ENCODE assay signal across 14 cellular contexts in genomic region chr5:96125335-96125891, GRCh38.
DNase-seq lines count a peak whose midpoint lies in the region; ATAC-seq, FAIRE-seq and TF ChIP-seq lines count a peak whose summit lies in the region.
"Had no signal": no experiment of that assay in that cellular context is flagged by ENCODE, and none has a peak within 500 bp of the region (broad histone marks: within the 10 kb centered on the region; RNA-seq: fewer than 3 reads in every experiment).

No MANE protein-coding gene starts in this region.

- CTCF ChIA-PET in CD4-positive, alpha-beta T cell (lab: Charles Lee), result no interaction called here

- no peaks in the 10 kb centered on the region for H4K20me1 ChIP-seq in keratinocyte (ENCODE audit: control insufficient read depth, extremely low read depth, insufficient read depth, low read length)

- ATAC-seq in CD4-positive, alpha-beta T cell (ENCODE audit: poor library complexity), result no peak
- ATAC-seq in HG02973 (IDR thresholded peaks at IDR 0.05; ENCODE audit: unreplicated experiment), result no peak
- ATAC-seq: activated CD4-positive, CD25-positive, alpha-beta regulatory T cell treated with anti-CD3 and anti-CD28 coated beads, Interleukin-2, amount 50 U/mL, for 24 hours had no signal

- H3K27ac Mint-ChIP-seq in HFFc6, result peak overlapping the region; percentile 80
- no peak overlapping the region for H3K27ac Mint-ChIP-seq in CD4-positive, alpha-beta T cell
- H3K27ac Mint-ChIP-seq: activated naive CD8-positive, alpha-beta T cell; CD14-positive monocyte had no signal

- H3K36me3 ChIP-seq in keratinocyte (ENCODE audit: control insufficient read depth in 2 of 2, extremely low read depth in 1 of 2, insufficient read depth in 2 of 2, low read length in 2 of 2) (no peaks in the 10 kb centered on the region), skeletal muscle satellite cell (ENCODE audit: insufficient read depth, low read length) (no peaks in the 10 kb centered on the region)
- H3K36me3 ChIP-seq: sigmoid colon had no signal

- H3K79me2 ChIP-seq in keratinocyte (ENCODE audit: control insufficient read depth, insufficient read depth, low read length), result peaks cover 2% of the 10 kb centered on the region

- peaks cover 73% of the 10 kb centered on the region for H3K4me1 Mint-ChIP-seq in HFFc6 (ENCODE audit: low read depth)
- H3K4me1 Mint-ChIP-seq in CD4-positive, alpha-beta T cell (ENCODE audit: low read depth), result no peaks in the 10 kb centered on the region
- H3K4me1 Mint-ChIP-seq: CD14-positive monocyte had no signal

- peak; percentile 26 for FAIRE-seq in keratinocyte (lab: Jason Lieb, UNC)

- POLR2A ChIA-PET in CD4-positive, alpha-beta T cell (lab: Charles Lee), result no interaction called here

- peak overlapping the region; percentile 21 for H3K4me3 ChIP-seq in coronary artery
- peak overlapping the region in 1 of 3 experiments; percentile 21 for H3K4me3 ChIP-seq in keratinocyte (ENCODE audit: control insufficient read depth in 2 of 3, extremely low read depth in 1 of 3, insufficient read depth in 2 of 3, low read depth in 1 of 3, low read length in 3 of 3)
- no peak overlapping the region for H3K4me3 ChIP-seq in skeletal muscle satellite cell (ENCODE audit: low read length)
- H3K4me3 ChIP-seq: sigmoid colon had no signal

- H3K4me3 Mint-ChIP-seq in HFFc6, result peak overlapping the region; percentile 76
- H3K4me3 Mint-ChIP-seq in CD4-positive, alpha-beta T cell, result no peak overlapping the region
- H3K4me3 Mint-ChIP-seq: activated naive CD8-positive, alpha-beta T cell; CD14-positive monocyte had no signal

- intact Hi-C loops in CD4-positive, alpha-beta T cell (cut with DNase I, micrococcal nuclease), result no loop called here

- DNase-seq in HFFc6 (peak; percentile 17), coronary artery (ENCODE audit: low spot score) (no peak), keratinocyte (ENCODE audit: low read depth, low spot score) (no peak), SHP77 treated with DMSO at 0.1 percent for 48 hours (lab: John Stamatoyannopoulos, UW) (no peak), HK-2 (ENCODE audit: unreplicated experiment) (no peak)
- DNase-seq in CD4-positive, alpha-beta T cell, result no peak
- DNase-seq: sigmoid colon; stimulated activated naive CD4-positive, alpha-beta T cell treated with Interleukin-2 at 50 U/mL for 16 hours; SW 1271 had no signal

- no peaks in the 10 kb centered on the region for H3K27me3 ChIP-seq in keratinocyte (ENCODE audit: control insufficient read depth, extremely low read depth, insufficient read depth, low read length)
- H3K27me3 ChIP-seq in skeletal muscle satellite cell (ENCODE audit: control insufficient read depth, insufficient read depth, low read length), result no peaks in the 10 kb centered on the region
- H3K27me3 ChIP-seq in CD4-positive, alpha-beta T cell (ENCODE audit: control insufficient read depth, insufficient read depth, low read length), result no peaks in the 10 kb centered on the region
- H3K27me3 ChIP-seq: sigmoid colon had no signal

- peak overlapping the region; percentile 64 for H2AFZ ChIP-seq in keratinocyte (ENCODE audit: control insufficient read depth, low read length)

- peak overlapping the region; percentile 60 for H3K4me2 ChIP-seq in keratinocyte (ENCODE audit: control insufficient read depth, extremely low read depth, insufficient read depth, low read depth, low read length)
- peak overlapping the region; percentile 40 for H3K4me2 ChIP-seq in skeletal muscle satellite cell (ENCODE audit: low read length)

- no peaks in the 10 kb centered on the region for H3K9me3 Mint-ChIP-seq in HFFc6
- no peaks in the 10 kb centered on the region for H3K9me3 Mint-ChIP-seq in CD4-positive, alpha-beta T cell

- H3K36me3 Mint-ChIP-seq in HFFc6 (ENCODE audit: low read depth), result 0 out of 2 replicates have a peak, but pooled peaks cover 6% of the 10 kb centered on the region
- H3K36me3 Mint-ChIP-seq in CD4-positive, alpha-beta T cell (ENCODE audit: low read depth), result no peaks in the 10 kb centered on the region
- H3K36me3 Mint-ChIP-seq: activated naive CD8-positive, alpha-beta T cell; CD14-positive monocyte had no signal

- no peak overlapping the region for H3K9ac ChIP-seq in keratinocyte (ENCODE audit: control insufficient read depth, extremely low read depth, insufficient read depth, low read length)
- H3K9ac ChIP-seq in skeletal muscle satellite cell (ENCODE audit: low read depth, low read length), result no peak overlapping the region

- no peaks in the 10 kb centered on the region for H3K9me1 ChIP-seq in keratinocyte (ENCODE audit: control insufficient read depth, extremely low read depth, insufficient read depth, low read length)

- dilution Hi-C loops in keratinocyte (cut with MboI; ENCODE audit: extremely low pct_ligation_motif_present, low sequenced_read_pairs), result no loop called here

- H3K27ac ChIP-seq in coronary artery, result peak overlapping the region; percentile 3 to 6
- peak overlapping the region; percentile 16 for H3K27ac ChIP-seq in keratinocyte (ENCODE audit: control insufficient read depth, insufficient read depth, low read length)
- no peak overlapping the region for H3K27ac ChIP-seq in CD4-positive, alpha-beta T cell (ENCODE audit: low read depth, low read length)

- H3K27me3 Mint-ChIP-seq in HFFc6 (ENCODE audit: insufficient read depth), result no peaks in the 10 kb centered on the region
- peaks cover 36% of the 10 kb centered on the region for H3K27me3 Mint-ChIP-seq in CD4-positive, alpha-beta T cell

- TF ChIP-seq CTCF in HFFc6 (IDR thresholded peaks at IDR 0.05) (no peak), coronary artery (IDR thresholded peaks at IDR 0.05) (no peak), keratinocyte (optimal IDR thresholded peaks at IDR 0.05 in 1 of 3, IDR thresholded peaks at IDR 0.05 in 1 of 3, conservative IDR thresholded peaks at IDR 0.05 in 1 of 3; ENCODE audit: extremely low read depth in 1 of 3, insufficient read depth in 2 of 3, low read length in 3 of 3) (no peak)
- TF ChIP-seq CTCF in CD4-positive, alpha-beta T cell (IDR thresholded peaks at IDR 0.05), result no peak

- H3K9me3 ChIP-seq in keratinocyte (ENCODE audit: control insufficient read depth, low read depth, low read length), result no peaks in the 10 kb centered on the region
- H3K9me3 ChIP-seq in skeletal muscle satellite cell (replicated peaks; ENCODE audit: low read length), result no peaks in the 10 kb centered on the region
- no peaks in the 10 kb centered on the region for H3K9me3 ChIP-seq in CD4-positive, alpha-beta T cell (ENCODE audit: control insufficient read depth, low read length)
- H3K9me3 ChIP-seq: sigmoid colon had no signal

- H3K4me1 ChIP-seq in keratinocyte (ENCODE audit: control insufficient read depth, extremely low read depth, insufficient read depth, low read length), result peaks cover 69% of the 10 kb centered on the region
- H3K4me1 ChIP-seq in skeletal muscle satellite cell (ENCODE audit: control insufficient read depth, insufficient read depth, low read length), result peaks cover 30% of the 10 kb centered on the region
